In genomic region chr16:31064882-31065461, GRCh38 we compare ENCODE assay signal across 8 cellular contexts. TPM values are rescaled to one million over a fixed set of nuclear protein-coding genes. Genes with fewer than 3 reads are reported as not detected.
A peak's percentile ranks its signal among the peaks of the same experiment; 100 is the strongest.
DNase-seq lines count a peak whose midpoint lies in the region; ATAC-seq and TF ChIP-seq lines count a peak whose summit lies in the region.

No MANE protein-coding gene starts in this region.

- no peaks in the 10 kb centered on the region for H3K27me3 Mint-ChIP-seq in activated CD8-positive, alpha-beta T cell treated with anti-CD3 and anti-CD28 coated beads, Interleukin-2, amount 10 ng/mL, durations not matched to agents 7 days and 5 days (ENCODE audit: low read depth)
- H3K27me3 Mint-ChIP-seq in stimulated activated naive CD8-positive, alpha-beta T cell treated with anti-CD3 and anti-CD28 coated beads, Interleukin-15, amount 100 ng/mL, for 72 hours: no peaks in the 10 kb centered on the region

- TF ChIP-seq CTCF in HL-60 (IDR thresholded peaks at IDR 0.05; ENCODE audit: insufficient read depth, low read length) (no peak), heart left ventricle (IDR thresholded peaks at IDR 0.05) (no peak)

- H3K36me3 ChIP-seq in heart left ventricle: peaks cover 0 to 35% (median 26%) of the 10 kb centered on the region in 9 donors

- WGBS in heart left ventricle, 4 donors: 26 to 52% (median 43%) methylated on average over 4 of the region's 4 CpGs

- H3K4me3 Mint-ChIP-seq in activated CD8-positive, alpha-beta T cell treated with anti-CD3 and anti-CD28 coated beads, Interleukin-2, amount 10 ng/mL, durations not matched to agents 7 days and 5 days: peak overlapping the region; percentile 73
- H3K4me3 Mint-ChIP-seq in stimulated activated naive CD8-positive, alpha-beta T cell treated with anti-CD3 and anti-CD28 coated beads, Interleukin-15, amount 100 ng/mL, for 72 hours: peak overlapping the region; percentile 66 to 69

- H3K4me3 ChIP-seq in HL-60 (replicated peaks; ENCODE audit: insufficient read depth, low read length): no peak overlapping the region
- H3K4me3 ChIP-seq in heart left ventricle: peak overlapping the region in 1 of 12 donors; percentile 10

- no peak for TF ChIP-seq POLR2A in heart left ventricle (IDR thresholded peaks at IDR 0.05)

- H3K4me1 Mint-ChIP-seq in activated CD8-positive, alpha-beta T cell treated with anti-CD3 and anti-CD28 coated beads, Interleukin-2, amount 10 ng/mL, durations not matched to agents 7 days and 5 days (ENCODE audit: low read depth): peaks cover 62% of the 10 kb centered on the region
- H3K4me1 Mint-ChIP-seq in stimulated activated naive CD8-positive, alpha-beta T cell treated with anti-CD3 and anti-CD28 coated beads, Interleukin-15, amount 100 ng/mL, for 72 hours: peaks cover 52% of the 10 kb centered on the region

- H3K9me3 Mint-ChIP-seq in activated CD8-positive, alpha-beta T cell treated with anti-CD3 and anti-CD28 coated beads, Interleukin-2, amount 10 ng/mL, durations not matched to agents 7 days and 5 days (ENCODE audit: insufficient read depth): no peaks in the 10 kb centered on the region
- H3K9me3 Mint-ChIP-seq in stimulated activated naive CD8-positive, alpha-beta T cell treated with anti-CD3 and anti-CD28 coated beads, Interleukin-15, amount 100 ng/mL, for 72 hours: no peaks in the 10 kb centered on the region

- H3K4me1 ChIP-seq in heart left ventricle: peaks cover 0 to 38% (median 12%) of the 10 kb centered on the region in 12 donors

- POLR2A ChIA-PET in activated CD8-positive, alpha-beta T cell treated with anti-CD3 and anti-CD28 coated beads, Interleukin-2, amount 10 ng/mL, durations not matched to agents 7 days and 5 days (lab: Charles Lee): interaction anchor here (2.4 kb wide), 1 partner anchor 9 kb away, joined by 9 read pairs; the partner anchor contains the start of genes ZNF646 and ZNF668
- POLR2A ChIA-PET in HEK293T (lab: Yijun Ruan, JAX): interaction anchor here (1.4 kb wide), 1 partner anchor 77 kb away, joined by 3 read pairs; no protein-coding TSS in a partner anchor

- peak; percentile 53 for ATAC-seq in activated CD8-positive, alpha-beta T cell treated with anti-CD3 and anti-CD28 coated beads, Interleukin-2, amount 10 ng/mL, durations not matched to agents 7 days and 5 days
- peak; percentile 80 to 93 (median 90) for ATAC-seq in heart left ventricle
- ATAC-seq in stimulated activated naive CD8-positive, alpha-beta T cell treated with anti-CD3 and anti-CD28 coated beads, Interleukin-15, amount 100 ng/mL, for 72 hours: peak; percentile 66
- no peak for ATAC-seq in HG03135 (IDR thresholded peaks at IDR 0.05; ENCODE audit: unreplicated experiment)
- ATAC-seq in HG02973 (IDR thresholded peaks at IDR 0.05; ENCODE audit: unreplicated experiment): no peak

- DNase-seq in HL-60 (ENCODE audit: low read depth in 1 of 2, low spot score in 1 of 2) (no peak), heart left ventricle (peak in 4 of 5 donors; percentile 62 to 84 (median 70)), HEK293T (ENCODE audit: extremely low spot score) (no peak), iPS-NIHi7 (ENCODE audit: extremely low spot score) (no peak)
- no peak for DNase-seq in activated CD8-positive, alpha-beta T cell treated with anti-CD3 and anti-CD28 coated beads, Interleukin-2, amount 10 ng/mL, durations not matched to agents 7 days and 5 days
- no peak for DNase-seq in stimulated activated naive CD8-positive, alpha-beta T cell treated with anti-CD3 and anti-CD28 coated beads, Interleukin-15, amount 100 ng/mL, for 72 hours

- intact Hi-C loops in heart left ventricle (cut with DNase I): loop anchor here in 1 of 10 donors (10.0 kb wide), 1 partner anchor 70 kb away; no protein-coding TSS in a partner anchor

- H3K27ac ChIP-seq in HL-60 (replicated peaks) (peak overlapping the region; percentile 70), heart left ventricle (peak overlapping the region in 11 of 12 donors; percentile 6 to 87 (median 74))

- CTCF ChIA-PET in activated CD8-positive, alpha-beta T cell treated with anti-CD3 and anti-CD28 coated beads, Interleukin-2, amount 10 ng/mL, durations not matched to agents 7 days and 5 days (lab: Charles Lee): interaction anchor here (0.6 to 1.6 kb wide), 7 partner anchors 9 to 250 kb away, joined by 3 to 6 read pairs (median 3); partner anchors contain the start of genes HSD3B7, ZNF646 and ZNF668
- CTCF ChIA-PET in HEK293T (lab: Yijun Ruan, JAX): no interaction called here

- H3K36me3 Mint-ChIP-seq in activated CD8-positive, alpha-beta T cell treated with anti-CD3 and anti-CD28 coated beads, Interleukin-2, amount 10 ng/mL, durations not matched to agents 7 days and 5 days (ENCODE audit: low read depth): peaks cover 50% of the 10 kb centered on the region

- H3K27ac Mint-ChIP-seq in activated CD8-positive, alpha-beta T cell treated with anti-CD3 and anti-CD28 coated beads, Interleukin-2, amount 10 ng/mL, durations not matched to agents 7 days and 5 days: peak overlapping the region; percentile 89
- H3K27ac Mint-ChIP-seq in stimulated activated naive CD8-positive, alpha-beta T cell treated with anti-CD3 and anti-CD28 coated beads, Interleukin-15, amount 100 ng/mL, for 72 hours: peak overlapping the region; percentile 53 to 74

- no peaks in the 10 kb centered on the region for H3K9me3 ChIP-seq in heart left ventricle

- H3K27me3 ChIP-seq in HL-60 (ENCODE audit: insufficient read depth, poor library complexity, severe bottlenecking) (no peaks in the 10 kb centered on the region), heart left ventricle (no peaks in the 10 kb centered on the region)

TF ChIP-seq in HEK293T, 16 proteins besides CTCF, POLR2A, EP300 and RAD21:
- no peak for TF ChIP-seq TARDBP (IDR thresholded peaks at IDR 0.05)
- no peak for TF ChIP-seq LEF1 (IDR thresholded peaks at IDR 0.05; ENCODE audit: borderline replicate concordance)
- TF ChIP-seq HDGF (IDR thresholded peaks at IDR 0.05; ENCODE audit: borderline replicate concordance): no peak
- no peak for TF ChIP-seq ARNT (IDR thresholded peaks at IDR 0.05)
- TF ChIP-seq FOXK2 (IDR thresholded peaks at IDR 0.05): no peak
- no peak for TF ChIP-seq FOXM1 (IDR thresholded peaks at IDR 0.05; ENCODE audit: borderline replicate concordance)
- no peak for TF ChIP-seq ELF4 (IDR thresholded peaks at IDR 0.05)
- no peak for TF ChIP-seq FOXA1 (IDR thresholded peaks at IDR 0.05)
- TF ChIP-seq, protein P1, sequence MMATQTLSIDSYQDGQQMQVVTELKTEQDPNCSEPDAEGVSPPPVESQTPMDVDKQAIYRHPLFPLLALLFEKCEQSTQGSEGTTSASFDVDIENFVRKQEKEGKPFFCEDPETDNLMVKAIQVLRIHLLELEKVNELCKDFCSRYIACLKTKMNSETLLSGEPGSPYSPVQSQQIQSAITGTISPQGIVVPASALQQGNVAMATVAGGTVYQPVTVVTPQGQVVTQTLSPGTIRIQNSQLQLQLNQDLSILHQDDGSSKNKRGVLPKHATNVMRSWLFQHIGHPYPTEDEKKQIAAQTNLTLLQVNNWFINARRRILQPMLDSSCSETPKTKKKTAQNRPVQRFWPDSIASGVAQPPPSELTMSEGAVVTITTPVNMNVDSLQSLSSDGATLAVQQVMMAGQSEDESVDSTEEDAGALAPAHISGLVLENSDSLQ (IDR thresholded peaks at IDR 0.05): no peak

RNA-seq across cellular contexts. Expression of gene ZNF668, which starts 9.1 kb away (rescaled TPM):
- total RNA-seq in activated CD8-positive, alpha-beta T cell treated with anti-CD3 and anti-CD28 coated beads, Interleukin-2, amount 10 ng/mL, durations not matched to agents 7 days and 5 days: 10 to 100 TPM; 20.8 to 22.2 TPM
- 10 to 100 TPM in 2 of 9 donors, 1 to 10 TPM in 7; 3.5 to 11.4 (median 5.8) TPM for total RNA-seq in heart left ventricle
- polyA plus RNA-seq in heart left ventricle: 1 to 10 TPM; 6.6 to 9.8 TPM

RNA-seq across cellular contexts. Expression of gene ZNF646, which starts 9.2 kb away (rescaled TPM):
- total RNA-seq in activated CD8-positive, alpha-beta T cell treated with anti-CD3 and anti-CD28 coated beads, Interleukin-2, amount 10 ng/mL, durations not matched to agents 7 days and 5 days: 10 to 100 TPM; 26.0 to 30.3 TPM
- 10 to 100 TPM in 6 of 9 donors, 1 to 10 TPM in 3; 8.3 to 15.5 (median 10.3) TPM for total RNA-seq in heart left ventricle
- polyA plus RNA-seq in heart left ventricle: 1 to 10 TPM; 6.4 to 7.6 TPM

RNA-seq across cellular contexts. Expression of gene PRSS53, which starts 23.8 kb away (rescaled TPM):
- 1 to 10 TPM; 5.3 to 6.8 TPM for total RNA-seq in activated CD8-positive, alpha-beta T cell treated with anti-CD3 and anti-CD28 coated beads, Interleukin-2, amount 10 ng/mL, durations not matched to agents 7 days and 5 days
- total RNA-seq in heart left ventricle: 1 to 10 TPM in 1 of 9 donors, under 1 TPM in 8; 0.16 to 1.4 (median 0.44) TPM
- under 1 TPM; 0.80 to 0.84 TPM for polyA plus RNA-seq in heart left ventricle

RNA-seq across cellular contexts. Expression of gene VKORC1, which starts 29.6 kb away (rescaled TPM):
- total RNA-seq in activated CD8-positive, alpha-beta T cell treated with anti-CD3 and anti-CD28 coated beads, Interleukin-2, amount 10 ng/mL, durations not matched to agents 7 days and 5 days: 10 to 100 TPM; 71.6 to 78.8 TPM
- 10 to 100 TPM; 25.9 to 63.1 (median 42.0) TPM for total RNA-seq in heart left ventricle
- polyA plus RNA-seq in heart left ventricle: 100 to 1,000 TPM in 1 of 2 donors, 10 to 100 TPM in 1; 40.2 to 134 TPM

RNA-seq across cellular contexts. Expression of gene STX4, which starts 31.6 kb away (rescaled TPM):
- 10 to 100 TPM; 46.4 to 53.5 TPM for total RNA-seq in activated CD8-positive, alpha-beta T cell treated with anti-CD3 and anti-CD28 coated beads, Interleukin-2, amount 10 ng/mL, durations not matched to agents 7 days and 5 days
- 10 to 100 TPM; 19.5 to 65.8 (median 39.7) TPM for total RNA-seq in heart left ventricle
- 10 to 100 TPM; 50.5 to 73.8 TPM for polyA plus RNA-seq in heart left ventricle

Comparison
In these comparisons a context has a peak if more than half of its experiments do, and no peak if none do; other contexts are left out.
1. DNase-seq: peak in heart left ventricle (4 of 5); none in HL-60 (0 of 2), activated CD8-positive, alpha-beta T cell treated with anti-CD3 and anti-CD28 coated beads, Interleukin-2, amount 10 ng/mL, durations not matched to agents 7 days and 5 days (single experiment), stimulated activated naive CD8-positive, alpha-beta T cell treated with anti-CD3 and anti-CD28 coated beads, Interleukin-15, amount 100 ng/mL, for 72 hours (0 of 2), HEK293T (single experiment) and iPS-NIHi7 (single experiment).
2. ATAC-seq: peak in activated CD8-positive, alpha-beta T cell treated with anti-CD3 and anti-CD28 coated beads, Interleukin-2, amount 10 ng/mL, durations not matched to agents 7 days and 5 days (single experiment), heart left ventricle (4 of 4) and stimulated activated naive CD8-positive, alpha-beta T cell treated with anti-CD3 and anti-CD28 coated beads, Interleukin-15, amount 100 ng/mL, for 72 hours (single experiment); none in HG03135 (single experiment) and HG02973 (single experiment).